8 cellular contexts compared by ENCODE assay signal in the genomic region with DNA sequence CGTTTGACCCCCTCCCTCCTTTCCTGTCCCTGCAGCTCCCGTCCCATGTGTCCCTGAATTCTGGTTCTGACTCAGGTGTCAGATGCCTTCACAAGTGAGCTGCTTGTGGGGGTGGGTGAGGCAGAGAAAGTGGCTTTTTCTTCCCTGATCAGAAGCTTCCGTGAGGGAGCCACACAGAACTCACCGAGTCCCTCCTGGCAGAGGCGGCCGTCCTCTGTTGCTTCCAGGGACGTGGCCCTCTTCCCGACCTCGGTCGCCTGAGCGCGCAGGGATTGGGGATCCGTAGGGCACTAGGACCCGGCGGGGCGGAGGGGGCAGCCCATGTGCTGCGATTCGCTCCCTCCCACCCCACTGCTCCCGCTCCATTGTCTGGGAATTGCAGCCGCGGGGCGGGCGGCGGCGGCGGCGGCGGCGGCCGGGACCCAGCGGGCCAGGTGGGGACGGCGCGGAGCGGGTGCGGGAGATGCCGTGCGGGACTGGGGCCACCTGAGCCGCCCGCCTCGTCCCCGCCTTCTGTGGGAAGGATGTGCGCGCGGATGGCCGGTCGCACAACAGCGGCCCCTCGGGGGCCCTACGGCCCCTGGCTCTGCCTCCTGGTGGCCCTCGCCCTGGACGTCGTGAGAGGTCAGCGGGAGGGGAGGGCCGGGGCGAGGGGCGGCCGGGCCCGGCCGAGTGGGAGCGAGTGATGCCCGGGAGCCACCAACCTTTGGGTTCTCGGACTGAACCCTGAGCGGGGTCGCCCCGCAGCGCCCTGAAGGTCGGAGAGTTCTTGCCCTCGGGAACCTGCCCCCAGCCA. TPM values are rescaled to one million over a fixed set of nuclear protein-coding genes. Genes with fewer than 3 reads are reported as not detected.
DNase-seq lines count a peak whose midpoint lies in the region; TF ChIP-seq lines count a peak whose summit lies in the region.

A gene with protein sequence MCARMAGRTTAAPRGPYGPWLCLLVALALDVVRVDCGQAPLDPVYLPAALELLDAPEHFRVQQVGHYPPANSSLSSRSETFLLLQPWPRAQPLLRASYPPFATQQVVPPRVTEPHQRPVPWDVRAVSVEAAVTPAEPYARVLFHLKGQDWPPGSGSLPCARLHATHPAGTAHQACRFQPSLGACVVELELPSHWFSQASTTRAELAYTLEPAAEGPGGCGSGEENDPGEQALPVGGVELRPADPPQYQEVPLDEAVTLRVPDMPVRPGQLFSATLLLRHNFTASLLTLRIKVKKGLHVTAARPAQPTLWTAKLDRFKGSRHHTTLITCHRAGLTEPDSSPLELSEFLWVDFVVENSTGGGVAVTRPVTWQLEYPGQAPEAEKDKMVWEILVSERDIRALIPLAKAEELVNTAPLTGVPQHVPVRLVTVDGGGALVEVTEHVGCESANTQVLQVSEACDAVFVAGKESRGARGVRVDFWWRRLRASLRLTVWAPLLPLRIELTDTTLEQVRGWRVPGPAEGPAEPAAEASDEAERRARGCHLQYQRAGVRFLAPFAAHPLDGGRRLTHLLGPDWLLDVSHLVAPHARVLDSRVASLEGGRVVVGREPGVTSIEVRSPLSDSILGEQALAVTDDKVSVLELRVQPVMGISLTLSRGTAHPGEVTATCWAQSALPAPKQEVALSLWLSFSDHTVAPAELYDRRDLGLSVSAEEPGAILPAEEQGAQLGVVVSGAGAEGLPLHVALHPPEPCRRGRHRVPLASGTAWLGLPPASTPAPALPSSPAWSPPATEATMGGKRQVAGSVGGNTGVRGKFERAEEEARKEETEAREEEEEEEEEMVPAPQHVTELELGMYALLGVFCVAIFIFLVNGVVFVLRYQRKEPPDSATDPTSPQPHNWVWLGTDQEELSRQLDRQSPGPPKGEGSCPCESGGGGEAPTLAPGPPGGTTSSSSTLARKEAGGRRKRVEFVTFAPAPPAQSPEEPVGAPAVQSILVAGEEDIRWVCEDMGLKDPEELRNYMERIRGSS (plus strand): TSS at position 351 of the 796 bp plus-strand sequence. CDS start 174 bp downstream, at position 525.

- BruUV-seq in Calu3 (replicated peaks; lab: Mats Ljungman, UMichigan) = no TSS peak

- H3K4me1 Mint-ChIP-seq in Calu3 (ENCODE audit: low read depth, unreplicated experiment) = peaks cover 15% of the 10 kb centered on the region
- H3K4me1 Mint-ChIP-seq in osteocyte (ENCODE audit: unreplicated experiment) = peaks cover 17% of the 10 kb centered on the region

- H3K36me3 Mint-ChIP-seq in Calu3 (ENCODE audit: insufficient read depth, unreplicated experiment) (peaks cover 19% of the 10 kb centered on the region), osteocyte (ENCODE audit: unreplicated experiment) (peaks cover 17% of the 10 kb centered on the region)

- DNase-seq in Calu3 (peak; percentile 82), H4 (ENCODE audit: low spot score) (peak; percentile 69), NCI-H345 treated with DMSO at 0.1 percent for 48 hours (lab: John Stamatoyannopoulos, UW; ENCODE audit: unreplicated experiment) (peak; percentile 19), amniotic epithelial cell (ENCODE audit: low read depth) (peak; percentile 67), cardiac septum (ENCODE audit: low spot score) (peak; percentile 88), osteocyte (ENCODE audit: extremely low spot score, unreplicated experiment) (no peak), erythroblast (lab: John Stamatoyannopoulos, UW) (no peak)
- no peak for DNase-seq in stimulated activated naive CD4-positive, alpha-beta T cell (lab: John Stamatoyannopoulos, UW)

- no peak for TF ChIP-seq CTCF in Calu3 (IDR thresholded peaks at IDR 0.05; ENCODE audit: unreplicated experiment)
- TF ChIP-seq CTCF in osteocyte (IDR thresholded peaks at IDR 0.05) = no peak

- H3K4me3 Mint-ChIP-seq in Calu3 (ENCODE audit: low read depth, unreplicated experiment) (peak within 1 kb of the TSS; percentile 82), osteocyte (ENCODE audit: unreplicated experiment) (peak within 1 kb of the TSS; percentile 78)

- no peak for TF ChIP-seq POLR2A in erythroblast (IDR thresholded peaks at IDR 0.05; ENCODE audit: low read length)

- CTCF ChIA-PET in Calu3 (lab: Charles Lee) = interaction anchor here (0.9 to 1.3 kb wide), 2 partner anchors 9 to 209 kb away, joined by 3 to 7 read pairs; no protein-coding TSS in a partner anchor

- H3K27ac Mint-ChIP-seq in Calu3 (ENCODE audit: unreplicated experiment) (no peak within 1 kb of the TSS), osteocyte (ENCODE audit: unreplicated experiment) (no peak within 1 kb of the TSS)

- H3K27me3 Mint-ChIP-seq in Calu3 (ENCODE audit: unreplicated experiment) (no peaks in the 10 kb centered on the region), osteocyte (ENCODE audit: unreplicated experiment) (no peaks in the 10 kb centered on the region)

- H3K9me3 Mint-ChIP-seq in Calu3 (ENCODE audit: low read depth, unreplicated experiment) (no peaks in the 10 kb centered on the region), osteocyte (ENCODE audit: unreplicated experiment) (no peaks in the 10 kb centered on the region)

- intact Hi-C loops in Calu3 (cut with micrococcal nuclease; ENCODE audit: unreplicated experiment) (no loop called here), cardiac septum (cut with DNase I) (no loop called here)

RNA-seq across cellular contexts. Expression of the gene that starts here (rescaled TPM):
- total RNA-seq in Calu3 (2022) (105 and 116 TPM in 2 replicates), cardiac septum (4.9 TPM), osteocyte (113 and 118 TPM in 2 replicates)
- 28.6 and 39.0 TPM in 2 replicates for total RNA-seq in H4 (2014; rRNA removed; shearing (Covaris generic))

Comparison
In these comparisons a context has a peak if more than half of its experiments do, and no peak if none do; other contexts are left out.
1. DNase-seq: peak in Calu3 (single experiment), H4 (single experiment), NCI-H345 treated with DMSO at 0.1 percent for 48 hours (single experiment), amniotic epithelial cell (single experiment) and cardiac septum (single experiment); none in osteocyte (single experiment), stimulated activated naive CD4-positive, alpha-beta T cell (0 of 6) and erythroblast (0 of 2).